Comparison of ENCODE assay signal across 9 cellular contexts in the genomic region with DNA sequence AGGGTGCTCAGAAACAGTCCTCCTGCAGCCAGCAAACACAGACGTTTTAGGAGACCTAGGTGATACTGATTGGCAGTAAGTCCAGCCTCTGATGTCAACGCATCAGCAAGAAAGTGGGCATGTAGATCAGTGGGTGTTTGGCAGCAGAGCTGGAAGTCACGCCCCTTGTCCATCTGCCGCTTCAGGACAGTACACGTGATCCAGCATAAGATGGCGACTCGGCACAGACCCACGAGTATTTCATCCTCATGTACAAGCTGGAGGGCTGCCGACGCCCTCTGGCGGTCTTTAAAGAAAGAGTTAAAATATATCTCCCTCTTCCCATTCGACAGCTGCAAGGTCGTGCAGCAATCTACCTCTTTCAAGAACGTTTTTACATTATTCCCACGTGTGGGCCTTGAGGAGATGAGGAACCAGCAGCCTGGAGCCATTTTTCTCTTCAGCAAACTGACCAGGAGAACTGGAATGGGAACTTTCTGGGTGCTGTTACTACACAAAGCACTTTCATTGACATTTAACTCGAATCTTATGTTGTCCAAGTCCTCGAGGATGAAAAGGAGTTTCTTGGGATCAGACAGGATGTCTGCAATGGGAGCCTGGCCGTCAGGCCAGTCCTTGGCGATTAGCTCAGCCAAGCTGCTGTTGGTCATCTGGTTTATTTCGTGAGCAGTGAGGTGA. TPM values are rescaled to one million over a fixed set of nuclear protein-coding genes. Genes with fewer than 3 reads are reported as not detected.
DNase-seq lines count a peak whose midpoint lies in the region; ATAC-seq and TF ChIP-seq lines count a peak whose summit lies in the region.
"Had no signal": no experiment of that assay in that cellular context is flagged by ENCODE, and none has a peak within 500 bp of the region (broad histone marks: within the 10 kb centered on the region; RNA-seq: fewer than 3 reads in every experiment).

No MANE protein-coding gene starts in this region.

- no peak for TF ChIP-seq POLR2A in spleen (IDR thresholded peaks at IDR 0.05)

- peaks cover 0 to 11% (median under 1%) of the 10 kb centered on the region in 8 donors for H3K9me3 ChIP-seq in spleen

- H3K27me3 ChIP-seq in spleen (replicated peaks in 1 of 7), result peaks cover 0 to 38% (median 0%) of the 10 kb centered on the region in 7 donors

- TF ChIP-seq CTCF in HFFc6 (IDR thresholded peaks at IDR 0.05) (peak; percentile 69), spleen (IDR thresholded peaks at IDR 0.05 in 8 of 11, conservative IDR thresholded peaks at IDR 0.05 in 3 of 11) (peak in 7 of 11 experiments; percentile 32 to 62 (median 54))

- H3K9me3 Mint-ChIP-seq in HFFc6, result peaks cover 6% of the 10 kb centered on the region; the same call in 1 of the 2 replicates
- H3K9me3 Mint-ChIP-seq in activated CD4-positive, alpha-beta T cell treated with anti-CD3 and anti-CD28 coated beads for 36 hours (ENCODE audit: low read depth), result peaks cover 15% of the 10 kb centered on the region

- DNase-seq in D341Med (ENCODE audit: low spot score) (peak; percentile 90), HFFc6 (peak; percentile 9), NCI-H2196 treated with DMSO at 0.1 percent for 48 hours (lab: John Stamatoyannopoulos, UW; ENCODE audit: unreplicated experiment) (peak; percentile 31), glomerular visceral epithelial cell (ENCODE audit: extremely low spot score) (peak; percentile 69), spleen (peak; percentile 83), epidermal melanocyte (ENCODE audit: insufficient read length, low spot score) (no peak)
- peak; percentile 71 for DNase-seq in activated CD4-positive, alpha-beta T cell treated with anti-CD3 and anti-CD28 coated beads for 36 hours

- ATAC-seq in activated CD4-positive, alpha-beta T cell treated with anti-CD3 and anti-CD28 coated beads for 36 hours, result peak; percentile 97
- ATAC-seq in GM21825 (IDR thresholded peaks at IDR 0.05; ENCODE audit: unreplicated experiment), result no peak

- no peak overlapping the region for H3K27ac Mint-ChIP-seq in HFFc6
- H3K27ac Mint-ChIP-seq in activated CD4-positive, alpha-beta T cell treated with anti-CD3 and anti-CD28 coated beads for 36 hours, result no peak overlapping the region
- H3K27ac Mint-ChIP-seq: natural killer cell treated with Interleukin-12 subunit alpha and Interleukin-12 subunit beta and Interleukin-15 and Interleukin-18, amount 100 ng/mL, for 72 hours had no signal

- H3K36me3 Mint-ChIP-seq in HFFc6 (ENCODE audit: low read depth), result no peaks in the 10 kb centered on the region
- H3K36me3 Mint-ChIP-seq in activated CD4-positive, alpha-beta T cell treated with anti-CD3 and anti-CD28 coated beads for 36 hours (ENCODE audit: low read depth), result no peaks in the 10 kb centered on the region
- H3K36me3 Mint-ChIP-seq: natural killer cell treated with Interleukin-12 subunit alpha and Interleukin-12 subunit beta and Interleukin-15 and Interleukin-18, amount 100 ng/mL, for 72 hours had no signal

- intact Hi-C loops in activated CD4-positive, alpha-beta T cell treated with anti-CD3 and anti-CD28 coated beads for 36 hours (cut with DNase I, micrococcal nuclease), result loop anchor here in 1 of 2 experiments (2.0 to 5.0 kb wide), 2 partner anchors 107 to 293 kb away; no protein-coding TSS in a partner anchor
- intact Hi-C loops in spleen (cut with DNase I; ENCODE audit: low total_unique reads), result no loop called here

- H3K4me1 ChIP-seq in spleen, result peaks cover 0 to 8% (median 0%) of the 10 kb centered on the region in 6 donors

- POLR2A ChIA-PET in activated CD4-positive, alpha-beta T cell treated with anti-CD3 and anti-CD28 coated beads for 36 hours (lab: Charles Lee), result no interaction called here

- H3K36me3 ChIP-seq in spleen, result no peaks in the 10 kb centered on the region

- no peak overlapping the region for H3K27ac ChIP-seq in spleen

- CTCF ChIA-PET in activated CD4-positive, alpha-beta T cell treated with anti-CD3 and anti-CD28 coated beads for 36 hours (lab: Charles Lee), result interaction anchor here (0.6 to 1.6 kb wide), 4 partner anchors 15 to 818 kb away, joined by 3 to 10 read pairs (median 4); no protein-coding TSS in a partner anchor

- no peaks in the 10 kb centered on the region; the same call in 1 of the 2 replicates for H3K4me1 Mint-ChIP-seq in HFFc6 (ENCODE audit: low read depth)
- H3K4me1 Mint-ChIP-seq in activated CD4-positive, alpha-beta T cell treated with anti-CD3 and anti-CD28 coated beads for 36 hours, result peaks cover 4% of the 10 kb centered on the region

- 29 to 32% (median 30%) methylated on average over 20 of the region's 20 CpGs for WGBS in spleen, 5 donors

- peak overlapping the region; percentile 56; the same call in 1 of the 2 replicates for H3K4me3 Mint-ChIP-seq in HFFc6
- no peak overlapping the region for H3K4me3 Mint-ChIP-seq in activated CD4-positive, alpha-beta T cell treated with anti-CD3 and anti-CD28 coated beads for 36 hours
- H3K4me3 Mint-ChIP-seq: natural killer cell treated with Interleukin-12 subunit alpha and Interleukin-12 subunit beta and Interleukin-15 and Interleukin-18, amount 100 ng/mL, for 72 hours had no signal

- no peaks in the 10 kb centered on the region; the same call in 1 of the 2 replicates for H3K27me3 Mint-ChIP-seq in HFFc6 (ENCODE audit: insufficient read depth)
- peaks cover 15% of the 10 kb centered on the region for H3K27me3 Mint-ChIP-seq in activated CD4-positive, alpha-beta T cell treated with anti-CD3 and anti-CD28 coated beads for 36 hours

- peak overlapping the region in 1 of 8 donors; percentile 37 for H3K4me3 ChIP-seq in spleen

RNA-seq across cellular contexts. Expression of a gene that starts 22.3 kb away (rescaled TPM):
- total RNA-seq in HFFc6 (2021; fragmentation: NEBNext Ultra II Directional; extraction: Animal tissue kit (Norgen Biotek cat#: 25700)), result under 1 TPM in 3 of 6 experiments, not detected in 3; 0.05 to 0.11 (median 0.05) TPM
- total RNA-seq in activated CD4-positive, alpha-beta T cell treated with anti-CD3 and anti-CD28 coated beads for 36 hours, result under 1 TPM; 0.05 TPM
- total RNA-seq in spleen, result under 1 TPM in 2 of 7 donors, not detected in 5; 0.13 to 0.22 TPM
- polyA plus RNA-seq in spleen, result under 1 TPM in 2 of 3 donors, not detected in 1; 0.03 to 0.08 TPM
- total RNA-seq: natural killer cell treated with Interleukin-12 subunit alpha and Interleukin-12 subunit beta and Interleukin-15 and Interleukin-18, amount 100 ng/mL, for 72 hours had no signal

RNA-seq across cellular contexts. Expression of a gene that starts 26.8 kb away (rescaled TPM):
- not detected for total RNA-seq in HFFc6 (2021; fragmentation: NEBNext Ultra II Directional; extraction: Animal tissue kit (Norgen Biotek cat#: 25700))
- not detected for total RNA-seq in activated CD4-positive, alpha-beta T cell treated with anti-CD3 and anti-CD28 coated beads for 36 hours
- under 1 TPM in 3 of 7 donors, not detected in 4; 0.07 to 0.46 (median 0.34) TPM for total RNA-seq in spleen
- polyA plus RNA-seq in spleen, result 1 to 10 TPM in 1 of 3 donors, under 1 TPM in 1, not detected in 1; 0.04 to 1.1 TPM
- total RNA-seq: natural killer cell treated with Interleukin-12 subunit alpha and Interleukin-12 subunit beta and Interleukin-15 and Interleukin-18, amount 100 ng/mL, for 72 hours had no signal

RNA-seq across cellular contexts. Expression of a gene that starts 40.6 kb away (rescaled TPM):
- under 1 TPM in 1 of 6 experiments, not detected in 5; 0.23 TPM for total RNA-seq in HFFc6 (2021; fragmentation: NEBNext Ultra II Directional; extraction: Animal tissue kit (Norgen Biotek cat#: 25700))
- not detected for total RNA-seq in activated CD4-positive, alpha-beta T cell treated with anti-CD3 and anti-CD28 coated beads for 36 hours
- not detected for total RNA-seq in spleen
- not detected for polyA plus RNA-seq in spleen
- total RNA-seq: natural killer cell treated with Interleukin-12 subunit alpha and Interleukin-12 subunit beta and Interleukin-15 and Interleukin-18, amount 100 ng/mL, for 72 hours had no signal

RNA-seq across cellular contexts. Expression of a gene that starts 50.6 kb away (rescaled TPM):
- not detected for total RNA-seq in HFFc6 (2021; fragmentation: NEBNext Ultra II Directional; extraction: Animal tissue kit (Norgen Biotek cat#: 25700))
- total RNA-seq in activated CD4-positive, alpha-beta T cell treated with anti-CD3 and anti-CD28 coated beads for 36 hours, result not detected
- not detected for total RNA-seq in spleen
- not detected for polyA plus RNA-seq in spleen
- total RNA-seq: natural killer cell treated with Interleukin-12 subunit alpha and Interleukin-12 subunit beta and Interleukin-15 and Interleukin-18, amount 100 ng/mL, for 72 hours had no signal
